1 cellular context compared by ENCODE assay signal in genomic region chr1:111755321-111756123, GRCh38.
TF ChIP-seq lines count a peak whose summit lies in the region.

Gene DDX20, plus strand, starts transcription at chr1:111755901. Its CDS starts 24 bp downstream, at chr1:111755925.

TF ChIP-seq in K562, 482 proteins besides CTCF, POLR2A, EP300 and RAD21 (continued from another document and continues in another):
- peak; percentile 100 for TF ChIP-seq ZBTB40 (IDR thresholded peaks at IDR 0.05)
- peak; percentile 100 for TF ChIP-seq ZBTB40 (CRISPR knock-in tag; IDR thresholded peaks at IDR 0.05)
- TF ChIP-seq CAMTA2 (CRISPR knock-in tag; conservative IDR thresholded peaks at IDR 0.05) = 0 out of 2 replicates have a peak, but pooled peaks have one; percentile 10
- TF ChIP-seq E2F1 (CRISPR knock-in tag; IDR thresholded peaks at IDR 0.05) = peak; percentile 87
- TF ChIP-seq EZH2 (IDR thresholded peaks at IDR 0.05; ENCODE audit: borderline replicate concordance, low read depth, low read length) = no peak
- TF ChIP-seq FOXP1 (CRISPR knock-in tag; IDR thresholded peaks at IDR 0.05) = peak; percentile 69; the same call in 1 of the 2 replicates
- peak; percentile 1; the same call in 1 of the 2 replicates for TF ChIP-seq TFE3 (CRISPR knock-in tag; IDR thresholded peaks at IDR 0.05)
- TF ChIP-seq ZNF23 (CRISPR knock-in tag; IDR thresholded peaks at IDR 0.05) = peak; percentile 42; the same call in 1 of the 2 replicates
- TF ChIP-seq HLTF (IDR thresholded peaks at IDR 0.05) = peak; percentile 72; the same call in 1 of the 2 replicates
- peak; percentile 89 for TF ChIP-seq SUPT5H (IDR thresholded peaks at IDR 0.05)
- TF ChIP-seq ELF2 (CRISPR knock-in tag; IDR thresholded peaks at IDR 0.05) = peak; percentile 80
- peak; percentile 80 for TF ChIP-seq BCOR (IDR thresholded peaks at IDR 0.05)
- peak; percentile 94 for TF ChIP-seq NFRKB (IDR thresholded peaks at IDR 0.05; ENCODE audit: low read depth)
- no peak for TF ChIP-seq ZNF121 (CRISPR knock-in tag; conservative IDR thresholded peaks at IDR 0.05)
- peak; percentile 63 for TF ChIP-seq NEUROD1 (IDR thresholded peaks at IDR 0.05; ENCODE audit: borderline replicate concordance, low read depth, low read length, partially characterized antibody)
- peak; percentile 50 for TF ChIP-seq FIP1L1 (IDR thresholded peaks at IDR 0.05; ENCODE audit: low read depth, low read length, poor library complexity, severe bottlenecking)
- peak; percentile 35; the same call in 1 of the 2 replicates for TF ChIP-seq JUN (IDR thresholded peaks at IDR 0.05; ENCODE audit: borderline replicate concordance, low read depth, low read length)
- TF ChIP-seq JUN (CRISPR knock-in tag; IDR thresholded peaks at IDR 0.05; ENCODE audit: borderline replicate concordance) = no peak
- TF ChIP-seq SMARCA4 (IDR thresholded peaks at IDR 0.05) = peak; percentile 53; the same call in 1 of the 2 replicates
- TF ChIP-seq ZNF395 (CRISPR knock-in tag; IDR thresholded peaks at IDR 0.05) = peak; percentile 96
- TF ChIP-seq ZBTB9 (CRISPR knock-in tag; IDR thresholded peaks at IDR 0.05) = no peak
- TF ChIP-seq HNRNPK (IDR thresholded peaks at IDR 0.05; ENCODE audit: low read depth, low read length, poor library complexity, severe bottlenecking) = no peak
- 0 out of 2 replicates have a peak, but pooled peaks have one; percentile 2 for TF ChIP-seq NFIX (CRISPR knock-in tag; IDR thresholded peaks at IDR 0.05; ENCODE audit: low read depth)
- peak; percentile 45; the same call in 1 of the 2 replicates for TF ChIP-seq NR3C1 (CRISPR knock-in tag; IDR thresholded peaks at IDR 0.05)
- TF ChIP-seq KDM5B (IDR thresholded peaks at IDR 0.05; ENCODE audit: insufficient replicate concordance, low read depth, low read length) = peak; percentile 87
- TF ChIP-seq PRDM10 (IDR thresholded peaks at IDR 0.05; ENCODE audit: partially characterized antibody) = peak; percentile 40
- TF ChIP-seq TBL1XR1 (IDR thresholded peaks at IDR 0.05; ENCODE audit: low read length in 2 of 2) = peak; percentile 57 to 60
- peak in 1 of 2 experiments; percentile 31; a peak in 1 of 4 replicates for TF ChIP-seq ARNT (IDR thresholded peaks at IDR 0.05)
- TF ChIP-seq ZNF384 (IDR thresholded peaks at IDR 0.05; ENCODE audit: low read depth, low read length) = peak; percentile 83
- TF ChIP-seq ARID2 (IDR thresholded peaks at IDR 0.05) = peak; percentile 48; the same call in 1 of the 2 replicates
- TF ChIP-seq ETV1 (tag; conservative IDR thresholded peaks at IDR 0.05; ENCODE audit: low read depth) = peak; percentile 66; the same call in 1 of the 2 replicates
- peak; percentile 72 for TF ChIP-seq ZBTB12 (CRISPR knock-in tag; IDR thresholded peaks at IDR 0.05)
- 0 out of 2 replicates have a peak, but pooled peaks have one; percentile 3 for TF ChIP-seq RBM14 (IDR thresholded peaks at IDR 0.05; ENCODE audit: borderline replicate concordance, insufficient read depth, low read depth, low read length)
- TF ChIP-seq ESRRA (IDR thresholded peaks at IDR 0.05; ENCODE audit: borderline replicate concordance, low read depth) = peak; percentile 83; the same call in 1 of the 2 replicates
- peak in 1 of 2 experiments; percentile 34; a peak in 2 of 4 replicates for TF ChIP-seq TEAD1 (CRISPR knock-in tag; IDR thresholded peaks at IDR 0.05)
- TF ChIP-seq DACH1 (IDR thresholded peaks at IDR 0.05; ENCODE audit: partially characterized antibody) = no peak
- peak; percentile 72 to 94 (median 91) for TF ChIP-seq YY1 (IDR thresholded peaks at IDR 0.05; ENCODE audit: borderline replicate concordance in 1 of 3, control insufficient read depth in 1 of 3, extremely low read depth in 1 of 3, insufficient read depth in 3 of 3, insufficient read length in 1 of 3, insufficient replicate concordance in 2 of 3, low read depth in 1 of 3, low read length in 2 of 3)
